ENCODE assay signal across 8 cellular contexts in the genomic region with DNA sequence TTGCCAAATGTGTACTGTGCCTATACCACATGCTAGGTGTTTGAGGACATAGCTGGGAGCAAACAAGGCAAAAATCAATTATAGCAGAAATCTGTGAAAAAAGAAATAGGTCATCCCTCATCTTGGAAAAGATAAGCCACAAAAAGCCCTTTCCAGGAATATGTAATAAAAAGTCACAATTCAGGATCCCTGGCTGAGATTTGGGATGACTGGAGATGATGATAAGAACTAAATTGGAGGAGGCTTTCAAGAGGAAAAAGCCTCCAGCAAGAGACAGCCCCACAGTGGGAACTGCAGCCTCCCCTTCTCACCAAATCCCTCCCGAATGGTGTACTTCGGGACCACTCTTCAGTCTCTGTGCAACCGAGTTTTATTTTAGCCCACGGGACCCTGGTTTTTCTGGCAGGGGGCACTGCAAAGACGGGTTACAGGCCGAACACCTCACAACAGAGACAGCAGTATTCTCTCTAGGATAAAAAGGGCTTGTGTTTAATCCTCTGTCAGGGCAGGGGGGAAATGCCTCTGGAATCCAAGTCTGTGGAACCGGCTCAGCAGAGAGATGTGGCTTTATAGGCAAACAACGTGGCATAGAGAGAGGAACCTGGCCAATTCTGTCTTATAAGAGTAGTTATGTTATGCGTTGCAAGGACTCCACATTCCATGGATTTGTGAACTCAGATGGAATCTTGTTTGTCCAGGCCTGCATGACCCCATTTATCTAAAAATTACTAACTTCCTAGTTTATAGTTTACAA. TPM values are rescaled to one million over a fixed set of nuclear protein-coding genes. Genes with fewer than 3 reads are reported as not detected.
A peak's percentile ranks its signal among the peaks of the same experiment; 100 is the strongest.
DNase-seq lines count a peak whose midpoint lies in the region; ATAC-seq and TF ChIP-seq lines count a peak whose summit lies in the region.

No MANE protein-coding gene starts in this region.

- ATAC-seq in lung (ENCODE audit: insufficient read depth, low FRiP score) (no peak), thoracic aorta (ENCODE audit: insufficient number of reproducible peaks, low FRiP score, low read depth) (no peak), GM21529 (IDR thresholded peaks at IDR 0.05; ENCODE audit: unreplicated experiment) (no peak)
- ATAC-seq in activated CD4-positive, CD25-positive, alpha-beta regulatory T cell treated with anti-CD3 and anti-CD28 coated beads, Interleukin-2, amount 50 U/mL, for 24 hours: no peak

- H3K4me3 ChIP-seq in choroid plexus epithelial cell (ENCODE audit: low read depth, low read length) (peak overlapping the region; percentile 67), lung (no peak overlapping the region), thoracic aorta (peak overlapping the region; percentile 84)

- H3K36me3 ChIP-seq in lung (ENCODE audit: control insufficient read depth in 2 of 2, insufficient read depth in 2 of 2, low read length in 2 of 2) (peaks cover 0 to 2% of the 10 kb centered on the region in 2 donors), thoracic aorta (peaks cover 13% of the 10 kb centered on the region)

- WGBS in lung, 2 donors: 44 to 57% methylated on average over 9 of the region's 9 CpGs

- no peak overlapping the region for H3K4me3 Mint-ChIP-seq in glutamatergic neuron (ENCODE audit: unreplicated experiment)

- H3K27me3 ChIP-seq in lung (ENCODE audit: control insufficient read depth, insufficient read depth) (no peaks in the 10 kb centered on the region), thoracic aorta (replicated peaks; ENCODE audit: insufficient read depth) (no peaks in the 10 kb centered on the region)

- no peaks in the 10 kb centered on the region for H3K36me3 Mint-ChIP-seq in glutamatergic neuron (ENCODE audit: unreplicated experiment)

- H3K4me1 ChIP-seq in lung (ENCODE audit: control insufficient read depth in 2 of 2, insufficient read depth in 2 of 2, low read length in 2 of 2) (peaks cover 1 to 17% of the 10 kb centered on the region in 2 donors), thoracic aorta (ENCODE audit: control insufficient read depth in 1 of 2, low read depth in 2 of 2) (peaks cover 11 to 12% of the 10 kb centered on the region in 2 donors)

- H3K27ac ChIP-seq in lung (ENCODE audit: low read depth in 1 of 2, low read length in 1 of 2) (peak overlapping the region; percentile 78), thoracic aorta (peak overlapping the region; percentile 69 to 92)

- peak; percentile 58 for DNase-seq in NCI-H82 (lab: John Stamatoyannopoulos, UW)
- no peak for DNase-seq in NCI-H82 treated with DMSO at 0.1 percent for 48 hours (lab: John Stamatoyannopoulos, UW; ENCODE audit: unreplicated experiment)
- peak; percentile 69 for DNase-seq in choroid plexus epithelial cell (ENCODE audit: low read depth)
- peak; percentile 43 for DNase-seq in lung (ENCODE audit: low spot score)
- no peak for DNase-seq in thoracic aorta (ENCODE audit: low spot score)
- DNase-seq in glutamatergic neuron: no peak

- peaks cover 7% of the 10 kb centered on the region for H3K4me1 Mint-ChIP-seq in glutamatergic neuron (ENCODE audit: low read depth, unreplicated experiment)

- no peak for TF ChIP-seq CTCF in choroid plexus epithelial cell (conservative IDR thresholded peaks at IDR 0.05; ENCODE audit: low read depth, low read length)
- TF ChIP-seq CTCF in lung (IDR thresholded peaks at IDR 0.05; ENCODE audit: control extremely low read depth, extremely low read depth): no peak
- no peak for TF ChIP-seq CTCF in thoracic aorta (IDR thresholded peaks at IDR 0.05)
- no peak for TF ChIP-seq CTCF in glutamatergic neuron (IDR thresholded peaks at IDR 0.05; ENCODE audit: partially characterized antibody, unreplicated experiment)

- no peaks in the 10 kb centered on the region for H3K9me3 ChIP-seq in lung (ENCODE audit: control insufficient read depth in 2 of 2, insufficient read depth in 1 of 2, low read length in 1 of 2)
- no peaks in the 10 kb centered on the region for H3K9me3 ChIP-seq in thoracic aorta

- H3K27me3 Mint-ChIP-seq in glutamatergic neuron (ENCODE audit: unreplicated experiment): peaks cover 5% of the 10 kb centered on the region

- H3K9me3 Mint-ChIP-seq in glutamatergic neuron (ENCODE audit: unreplicated experiment): no peaks in the 10 kb centered on the region

- no peak overlapping the region for H3K27ac Mint-ChIP-seq in glutamatergic neuron (ENCODE audit: unreplicated experiment)

RNA-seq across cellular contexts. Expression of gene LMCD1, which starts 1.2 kb away (rescaled TPM):
- 100 to 1,000 TPM in 1 of 2 donors, 10 to 100 TPM in 1; 95.7 to 101 TPM for total RNA-seq in lung
- 100 to 1,000 TPM in 1 of 2 donors, 10 to 100 TPM in 1; 33.6 to 179 TPM for polyA plus RNA-seq in lung
- 100 to 1,000 TPM; 813 to 852 TPM for total RNA-seq in thoracic aorta
- total RNA-seq in glutamatergic neuron (ENCODE audit: unreplicated experiment): 1.3 TPM

Comparison
In these comparisons a context has a peak if more than half of its experiments do, and no peak if none do; other contexts are left out.
1. DNase-seq: peak in NCI-H82 (single experiment), choroid plexus epithelial cell (single experiment) and lung (single experiment); none in NCI-H82 treated with DMSO at 0.1 percent for 48 hours (single experiment), thoracic aorta (single experiment) and glutamatergic neuron (single experiment).
2. RNA of gene LMCD1, which starts 1.2 kb away (total RNA-seq): 813 to 852 TPM in thoracic aorta and 95.7 to 101 TPM in lung; 1.3 TPM in glutamatergic neuron (single experiment); every median in the first group is over 10 times any median in the second.